Comparison of ENCODE assay signal across 1 cellular context in the genomic region with DNA sequence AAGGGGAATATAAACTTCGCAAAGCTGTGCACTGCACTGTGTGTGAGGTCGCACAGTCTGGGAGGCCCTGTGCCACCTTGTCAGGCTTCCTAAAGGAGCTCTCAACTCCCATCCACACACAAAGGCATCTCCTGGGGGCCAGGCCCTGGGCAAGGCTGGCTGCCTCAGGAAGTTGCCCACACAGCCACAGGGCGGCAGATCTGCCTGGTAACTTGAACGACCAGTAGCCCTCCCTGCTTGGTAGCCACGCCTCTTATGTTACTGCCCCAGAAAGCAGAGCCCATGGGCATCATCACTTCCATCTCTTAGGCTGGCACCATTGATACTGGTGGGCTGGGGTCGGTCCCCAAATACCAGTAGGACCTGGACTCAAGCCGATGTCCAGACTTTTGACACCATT.
TF ChIP-seq lines count a peak whose summit lies in the region.

No MANE protein-coding gene starts in this region.

TF ChIP-seq in GM23338, 12 proteins besides CTCF, POLR2A, EP300 and RAD21 (continued from another document):
- TF ChIP-seq, protein P1, sequence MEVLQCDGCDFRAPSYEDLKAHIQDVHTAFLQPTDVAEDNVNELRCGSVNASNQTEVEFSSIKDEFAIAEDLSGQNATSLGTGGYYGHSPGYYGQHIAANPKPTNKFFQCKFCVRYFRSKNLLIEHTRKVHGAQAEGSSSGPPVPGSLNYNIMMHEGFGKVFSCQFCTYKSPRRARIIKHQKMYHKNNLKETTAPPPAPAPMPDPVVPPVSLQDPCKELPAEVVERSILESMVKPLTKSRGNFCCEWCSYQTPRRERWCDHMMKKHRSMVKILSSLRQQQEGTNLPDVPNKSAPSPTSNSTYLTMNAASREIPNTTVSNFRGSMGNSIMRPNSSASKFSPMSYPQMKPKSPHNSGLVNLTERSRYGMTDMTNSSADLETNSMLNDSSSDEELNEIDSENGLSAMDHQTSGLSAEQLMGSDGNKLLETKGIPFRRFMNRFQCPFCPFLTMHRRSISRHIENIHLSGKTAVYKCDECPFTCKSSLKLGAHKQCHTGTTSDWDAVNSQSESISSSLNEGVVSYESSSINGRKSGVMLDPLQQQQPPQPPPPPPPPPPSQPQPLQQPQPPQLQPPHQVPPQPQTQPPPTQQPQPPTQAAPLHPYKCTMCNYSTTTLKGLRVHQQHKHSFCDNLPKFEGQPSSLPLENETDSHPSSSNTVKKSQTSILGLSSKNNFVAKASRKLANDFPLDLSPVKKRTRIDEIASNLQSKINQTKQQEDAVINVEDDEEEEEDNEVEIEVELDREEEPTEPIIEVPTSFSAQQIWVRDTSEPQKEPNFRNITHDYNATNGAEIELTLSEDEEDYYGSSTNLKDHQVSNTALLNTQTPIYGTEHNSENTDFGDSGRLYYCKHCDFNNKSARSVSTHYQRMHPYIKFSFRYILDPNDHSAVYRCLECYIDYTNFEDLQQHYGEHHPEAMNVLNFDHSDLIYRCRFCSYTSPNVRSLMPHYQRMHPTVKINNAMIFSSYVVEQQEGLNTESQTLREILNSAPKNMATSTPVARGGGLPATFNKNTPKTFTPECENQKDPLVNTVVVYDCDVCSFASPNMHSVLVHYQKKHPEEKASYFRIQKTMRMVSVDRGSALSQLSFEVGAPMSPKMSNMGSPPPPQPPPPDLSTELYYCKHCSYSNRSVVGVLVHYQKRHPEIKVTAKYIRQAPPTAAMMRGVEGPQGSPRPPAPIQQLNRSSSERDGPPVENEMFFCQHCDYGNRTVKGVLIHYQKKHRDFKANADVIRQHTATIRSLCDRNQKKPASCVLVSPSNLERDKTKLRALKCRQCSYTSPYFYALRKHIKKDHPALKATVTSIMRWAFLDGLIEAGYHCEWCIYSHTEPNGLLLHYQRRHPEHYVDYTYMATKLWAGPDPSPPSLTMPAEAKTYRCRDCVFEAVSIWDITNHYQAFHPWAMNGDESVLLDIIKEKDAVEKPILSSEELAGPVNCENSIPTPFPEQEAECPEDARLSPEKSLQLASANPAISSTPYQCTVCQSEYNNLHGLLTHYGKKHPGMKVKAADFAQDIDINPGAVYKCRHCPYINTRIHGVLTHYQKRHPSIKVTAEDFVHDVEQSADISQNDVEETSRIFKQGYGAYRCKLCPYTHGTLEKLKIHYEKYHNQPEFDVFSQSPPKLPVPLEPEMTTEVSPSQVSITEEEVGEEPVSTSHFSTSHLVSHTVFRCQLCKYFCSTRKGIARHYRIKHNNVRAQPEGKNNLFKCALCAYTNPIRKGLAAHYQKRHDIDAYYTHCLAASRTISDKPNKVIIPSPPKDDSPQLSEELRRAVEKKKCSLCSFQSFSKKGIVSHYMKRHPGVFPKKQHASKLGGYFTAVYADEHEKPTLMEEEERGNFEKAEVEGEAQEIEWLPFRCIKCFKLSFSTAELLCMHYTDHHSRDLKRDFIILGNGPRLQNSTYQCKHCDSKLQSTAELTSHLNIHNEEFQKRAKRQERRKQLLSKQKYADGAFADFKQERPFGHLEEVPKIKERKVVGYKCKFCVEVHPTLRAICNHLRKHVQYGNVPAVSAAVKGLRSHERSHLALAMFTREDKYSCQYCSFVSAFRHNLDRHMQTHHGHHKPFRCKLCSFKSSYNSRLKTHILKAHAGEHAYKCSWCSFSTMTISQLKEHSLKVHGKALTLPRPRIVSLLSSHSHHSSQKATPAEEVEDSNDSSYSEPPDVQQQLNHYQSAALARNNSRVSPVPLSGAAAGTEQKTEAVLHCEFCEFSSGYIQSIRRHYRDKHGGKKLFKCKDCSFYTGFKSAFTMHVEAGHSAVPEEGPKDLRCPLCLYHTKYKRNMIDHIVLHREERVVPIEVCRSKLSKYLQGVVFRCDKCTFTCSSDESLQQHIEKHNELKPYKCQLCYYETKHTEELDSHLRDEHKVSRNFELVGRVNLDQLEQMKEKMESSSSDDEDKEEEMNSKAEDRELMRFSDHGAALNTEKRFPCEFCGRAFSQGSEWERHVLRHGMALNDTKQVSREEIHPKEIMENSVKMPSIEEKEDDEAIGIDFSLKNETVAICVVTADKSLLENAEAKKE (CRISPR knock-in tag; IDR thresholded peaks at IDR 0.05) = no peak
